8 cellular contexts compared by ENCODE assay signal in the genomic region with DNA sequence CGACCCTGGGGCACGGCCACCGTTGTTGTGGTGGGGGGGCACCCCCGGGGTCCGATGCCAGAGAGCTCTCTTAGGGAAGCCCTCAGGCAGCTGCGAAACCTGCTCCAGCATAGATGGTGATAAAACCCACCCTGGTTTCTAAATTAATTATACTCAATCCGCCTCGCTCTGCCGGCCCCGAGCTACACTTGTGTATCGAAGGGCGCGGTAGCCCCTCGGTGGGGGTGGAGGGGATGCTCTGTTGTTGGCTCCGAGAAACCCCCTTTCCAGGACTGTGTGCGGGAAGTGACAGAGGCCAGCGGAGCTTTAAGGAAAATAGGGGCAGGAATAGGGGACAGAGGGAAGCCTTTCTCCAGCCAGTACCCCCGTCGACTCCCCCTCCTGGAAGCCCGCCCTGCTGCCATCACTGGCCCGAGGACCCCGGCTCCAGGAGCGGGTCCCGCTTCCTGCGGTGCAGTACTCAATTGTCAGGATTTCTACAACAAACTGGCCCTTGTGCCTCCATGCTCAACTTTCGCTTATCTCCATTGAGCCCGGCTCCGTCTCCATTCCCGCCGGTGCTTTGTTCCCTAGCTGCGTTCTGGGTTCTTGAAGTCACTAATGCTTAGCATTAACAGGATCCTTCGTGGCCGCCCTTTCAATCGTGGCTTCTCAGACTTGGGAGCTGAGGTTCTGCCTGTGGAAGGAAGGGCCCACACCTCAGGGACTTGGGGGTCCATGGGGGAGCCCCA.
A peak's percentile ranks its signal among the peaks of the same experiment; 100 is the strongest.
DNase-seq lines count a peak whose midpoint lies in the region; ATAC-seq and TF ChIP-seq lines count a peak whose summit lies in the region.

No MANE protein-coding gene starts in this region.

- H3K27me3 Mint-ChIP-seq in GM23338 (ENCODE audit: insufficient read depth, low read depth, poor library complexity) = peaks cover 9% of the 10 kb centered on the region

- peak overlapping the region; percentile 82 for H3K4me2 ChIP-seq in GM23338

- intact Hi-C loops in sciatic nerve (cut with DNase I) = no loop called here

- TF ChIP-seq EP300 in gastroesophageal sphincter (IDR thresholded peaks at IDR 0.05) = no peak

- H3K4me3 Mint-ChIP-seq in GM23338 = peak overlapping the region; percentile 68

- H3K36me3 ChIP-seq in GM23338 (ENCODE audit: insufficient read depth) (no peaks in the 10 kb centered on the region), Peyer's patch (no peaks in the 10 kb centered on the region), gastroesophageal sphincter (no peaks in the 10 kb centered on the region)

- TF ChIP-seq POLR2A in Peyer's patch (IDR thresholded peaks at IDR 0.05) = no peak
- TF ChIP-seq POLR2A in gastroesophageal sphincter (IDR thresholded peaks at IDR 0.05) = no peak

- no peaks in the 10 kb centered on the region for H4K20me1 ChIP-seq in GM23338 (replicated peaks; ENCODE audit: insufficient read depth)

- H3K9me3 ChIP-seq in Peyer's patch (no peaks in the 10 kb centered on the region), gastroesophageal sphincter (no peaks in the 10 kb centered on the region)

- ATAC-seq in GM23338 = peak; percentile 43
- peak; percentile 1 for ATAC-seq in gastroesophageal sphincter
- peak; percentile 24 for ATAC-seq in sciatic nerve

- in situ Hi-C loops in GM13976 (cut with MboI; ENCODE audit: low sequenced_read_pairs, unreplicated experiment) = no loop called here

- H3K36me3 Mint-ChIP-seq in GM23338 (ENCODE audit: low read depth) = no peaks in the 10 kb centered on the region; the same call in 2 of the 3 replicates

- H3K4me1 ChIP-seq in GM23338 (ENCODE audit: insufficient read depth) (peaks cover 15% of the 10 kb centered on the region), Peyer's patch (peaks cover 0 to 18% (median 0%) of the 10 kb centered on the region in 4 donors), gastroesophageal sphincter (peaks cover 0 to 25% (median 4%) of the 10 kb centered on the region in 3 donors)

- 29% methylated on average over 24 of the region's 34 CpGs; no CpG with 5 or more reads in 1 of the 2 donors for WGBS in gastroesophageal sphincter (ENCODE audit: low coverage in 1 of 2), 2 donors

- H3K4me3 ChIP-seq in GM23338 (peak overlapping the region; percentile 67), Peyer's patch (peak overlapping the region; percentile 22 to 53 (median 40)), gastroesophageal sphincter (peak overlapping the region; percentile 41 to 57)

- no peak overlapping the region for H2AFZ ChIP-seq in GM23338

- no peaks in the 10 kb centered on the region for H3F3A ChIP-seq in GM23338 (replicated peaks; ENCODE audit: low read depth)

- H3K27ac ChIP-seq in GM23338 (ENCODE audit: low read depth) (no peak overlapping the region), Peyer's patch (peak overlapping the region in 3 of 4 donors; percentile 25 to 54 (median 48)), gastroesophageal sphincter (peak overlapping the region; percentile 4 to 80 (median 64))

- no peaks in the 10 kb centered on the region for H3K9me2 ChIP-seq in GM23338 (ENCODE audit: insufficient read depth)

- no peaks in the 10 kb centered on the region for H3K79me2 ChIP-seq in GM23338 (replicated peaks; ENCODE audit: insufficient read depth)

- DNase-seq in GM23338 (ENCODE audit: low spot score) = peak; percentile 41
- no peak for DNase-seq in Peyer's patch
- no peak for DNase-seq in sciatic nerve (ENCODE audit: low spot score)
- no peak for DNase-seq in NCI-H2029 treated with DMSO at 0.1 percent for 48 hours (lab: John Stamatoyannopoulos, UW)
- no peak for DNase-seq in stimulated activated CD4-positive, alpha-beta T cell treated with anti-CD3 and anti-CD28 coated beads, Interleukin-12 subunit alpha, Interleukin-12 subunit beta, amount 100 ng/mL, for 4 hours
- DNase-seq in SW480 (ENCODE audit: low spot score) = no peak
- DNase-seq in GM13976 (ENCODE audit: low spot score) = no peak

- TF ChIP-seq CTCF in GM23338 (conservative IDR thresholded peaks at IDR 0.05; ENCODE audit: low read depth in 2 of 2) = no peak
- TF ChIP-seq CTCF in Peyer's patch (IDR thresholded peaks at IDR 0.05) = no peak
- no peak for TF ChIP-seq CTCF in gastroesophageal sphincter (IDR thresholded peaks at IDR 0.05)
- TF ChIP-seq CTCF in GM13976 (IDR thresholded peaks at IDR 0.05; ENCODE audit: borderline replicate concordance, control extremely low read depth, extremely low read depth, insufficient read depth, missing control alignments) = no peak

- no peaks in the 10 kb centered on the region for H3K9me3 Mint-ChIP-seq in GM23338

- peaks cover 34% of the 10 kb centered on the region for H3K4me1 Mint-ChIP-seq in GM23338

- H3K27ac Mint-ChIP-seq in GM23338 = no peak overlapping the region

- H3K27me3 ChIP-seq in GM23338 (ENCODE audit: insufficient read depth) = peaks cover 8% of the 10 kb centered on the region; the same call in 1 of the 2 replicates
- H3K27me3 ChIP-seq in Peyer's patch = no peaks in the 10 kb centered on the region
- H3K27me3 ChIP-seq in gastroesophageal sphincter = no peaks in the 10 kb centered on the region

TF ChIP-seq in GM23338, 12 proteins besides CTCF, POLR2A, EP300 and RAD21 (continues in another document):
- TF ChIP-seq ZNF331 (CRISPR knock-in tag; IDR thresholded peaks at IDR 0.05; ENCODE audit: low read depth) (no peak), ZNF114 (CRISPR knock-in tag; IDR thresholded peaks at IDR 0.05) (no peak), NANOG (IDR thresholded peaks at IDR 0.05; ENCODE audit: borderline replicate concordance) (no peak), EZH2 (IDR thresholded peaks at IDR 0.05; ENCODE audit: low read depth, unreplicated experiment) (no peak)
- TF ChIP-seq, protein P1, sequence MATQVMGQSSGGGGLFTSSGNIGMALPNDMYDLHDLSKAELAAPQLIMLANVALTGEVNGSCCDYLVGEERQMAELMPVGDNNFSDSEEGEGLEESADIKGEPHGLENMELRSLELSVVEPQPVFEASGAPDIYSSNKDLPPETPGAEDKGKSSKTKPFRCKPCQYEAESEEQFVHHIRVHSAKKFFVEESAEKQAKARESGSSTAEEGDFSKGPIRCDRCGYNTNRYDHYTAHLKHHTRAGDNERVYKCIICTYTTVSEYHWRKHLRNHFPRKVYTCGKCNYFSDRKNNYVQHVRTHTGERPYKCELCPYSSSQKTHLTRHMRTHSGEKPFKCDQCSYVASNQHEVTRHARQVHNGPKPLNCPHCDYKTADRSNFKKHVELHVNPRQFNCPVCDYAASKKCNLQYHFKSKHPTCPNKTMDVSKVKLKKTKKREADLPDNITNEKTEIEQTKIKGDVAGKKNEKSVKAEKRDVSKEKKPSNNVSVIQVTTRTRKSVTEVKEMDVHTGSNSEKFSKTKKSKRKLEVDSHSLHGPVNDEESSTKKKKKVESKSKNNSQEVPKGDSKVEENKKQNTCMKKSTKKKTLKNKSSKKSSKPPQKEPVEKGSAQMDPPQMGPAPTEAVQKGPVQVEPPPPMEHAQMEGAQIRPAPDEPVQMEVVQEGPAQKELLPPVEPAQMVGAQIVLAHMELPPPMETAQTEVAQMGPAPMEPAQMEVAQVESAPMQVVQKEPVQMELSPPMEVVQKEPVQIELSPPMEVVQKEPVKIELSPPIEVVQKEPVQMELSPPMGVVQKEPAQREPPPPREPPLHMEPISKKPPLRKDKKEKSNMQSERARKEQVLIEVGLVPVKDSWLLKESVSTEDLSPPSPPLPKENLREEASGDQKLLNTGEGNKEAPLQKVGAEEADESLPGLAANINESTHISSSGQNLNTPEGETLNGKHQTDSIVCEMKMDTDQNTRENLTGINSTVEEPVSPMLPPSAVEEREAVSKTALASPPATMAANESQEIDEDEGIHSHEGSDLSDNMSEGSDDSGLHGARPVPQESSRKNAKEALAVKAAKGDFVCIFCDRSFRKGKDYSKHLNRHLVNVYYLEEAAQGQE (IDR thresholded peaks at IDR 0.05; ENCODE audit: unreplicated experiment) = no peak
